8 cellular contexts compared by ENCODE assay signal in the genomic region with DNA sequence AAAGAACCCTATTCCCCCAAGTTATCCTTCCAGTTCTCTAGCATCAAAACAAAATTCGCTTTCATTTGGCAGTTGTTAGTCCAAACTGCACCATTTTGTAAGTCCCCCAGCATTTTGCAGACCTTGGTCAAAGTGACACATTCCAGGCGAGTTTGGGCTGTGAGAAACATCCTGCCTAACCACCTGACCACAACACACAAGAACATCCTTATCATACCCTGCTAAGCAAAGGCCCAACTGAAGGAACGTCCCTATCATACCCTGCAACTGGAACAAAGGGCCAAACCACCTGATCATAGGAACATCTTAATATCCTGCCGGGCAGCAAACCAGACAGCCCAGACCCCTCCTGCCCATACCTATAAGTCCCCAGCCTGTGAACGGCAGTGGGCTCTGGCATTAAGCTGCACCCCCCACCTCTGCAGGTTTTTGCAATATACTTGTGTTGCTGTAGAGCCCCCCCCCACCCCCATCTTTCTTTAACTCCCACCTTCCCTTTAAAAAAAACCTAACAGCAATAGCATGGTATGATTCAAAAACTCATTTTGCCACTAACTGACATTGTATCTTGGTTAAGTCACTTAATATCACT. TPM values are rescaled to one million over a fixed set of nuclear protein-coding genes. Genes with fewer than 3 reads are reported as not detected.
DNase-seq lines count a peak whose midpoint lies in the region; ATAC-seq lines count a peak whose summit lies in the region.

No MANE protein-coding gene starts in this region.

- peak overlapping the region in 7 of 8 donors; percentile 10 to 99 (median 85) for H3K27ac Mint-ChIP-seq in CD8-positive, alpha-beta memory T cell

- no peak overlapping the region for H3K27ac ChIP-seq in CD8-positive, alpha-beta memory T cell (ENCODE audit: low read depth, low read length)
- H3K27ac ChIP-seq in mesodermal cell (ENCODE audit: low read depth, low read length, severe bottlenecking) = peak overlapping the region; percentile 67

- peaks cover 7 to 34% (median 7%) of the 10 kb centered on the region in 3 donors for H3K36me3 Mint-ChIP-seq in CD8-positive, alpha-beta memory T cell

- peak overlapping the region; percentile 81 to 96 (median 89) for H3K4me3 Mint-ChIP-seq in CD8-positive, alpha-beta memory T cell

- no peak for ATAC-seq in GM18861 (IDR thresholded peaks at IDR 0.05; ENCODE audit: unreplicated experiment)
- no peak for ATAC-seq in HG02798 (IDR thresholded peaks at IDR 0.05; ENCODE audit: poor library complexity, unreplicated experiment)
- ATAC-seq in GM19324 (IDR thresholded peaks at IDR 0.05; ENCODE audit: low FRiP score, unreplicated experiment) = no peak

- POLR2A ChIA-PET in CD8-positive, alpha-beta memory T cell (lab: Charles Lee) = no interaction called here

- H3K27me3 ChIP-seq in CD8-positive, alpha-beta memory T cell (ENCODE audit: insufficient read depth, low read length, poor library complexity, severe bottlenecking) = no peaks in the 10 kb centered on the region

- peaks cover 28% of the 10 kb centered on the region for H3K4me1 ChIP-seq in CD8-positive, alpha-beta memory T cell (ENCODE audit: insufficient read depth, low read length)
- peaks cover 19% of the 10 kb centered on the region for H3K4me1 ChIP-seq in mesodermal cell (ENCODE audit: control insufficient read depth, insufficient read depth, low read length, poor library complexity, severe bottlenecking)

- no peaks in the 10 kb centered on the region for H3K36me3 ChIP-seq in CD8-positive, alpha-beta memory T cell (ENCODE audit: insufficient read depth, low read length)
- peaks cover 31% of the 10 kb centered on the region for H3K36me3 ChIP-seq in mesodermal cell (ENCODE audit: control insufficient read depth, insufficient read depth, low read length)

- 21 to 22% methylated on average over 4 of the region's 5 CpGs for WGBS in mesodermal cell (ENCODE audit: insufficient coverage in 2 of 2), 2 experiments

- CTCF ChIA-PET in CD8-positive, alpha-beta memory T cell (lab: Charles Lee) = interaction anchor here (2.6 kb wide), 1 partner anchor 71 kb away, joined by 16 read pairs; the partner anchor contains the start of gene DHRS7

- DNase-seq in CD8-positive, alpha-beta memory T cell = peak in 1 of 5 donors; percentile 5
- DNase-seq in KBM-7 (peak; percentile 8), astrocyte of the hippocampus (ENCODE audit: low read depth, low spot score) (peak; percentile 58), pons (ENCODE audit: low spot score) (no peak)

- no peaks in the 10 kb centered on the region for H3K9me3 Mint-ChIP-seq in CD8-positive, alpha-beta memory T cell

- peaks cover 46 to 68% (median 59%) of the 10 kb centered on the region in 3 donors for H3K4me1 Mint-ChIP-seq in CD8-positive, alpha-beta memory T cell

- no peak overlapping the region for H3K4me3 ChIP-seq in CD8-positive, alpha-beta memory T cell (ENCODE audit: low read length)
- H3K4me3 ChIP-seq in mesodermal cell (ENCODE audit: extremely low read depth, insufficient read depth, low read length, poor library complexity, severe bottlenecking) = peak overlapping the region; percentile 73

- H3K9me3 ChIP-seq in CD8-positive, alpha-beta memory T cell (ENCODE audit: low read length) = no peaks in the 10 kb centered on the region
- H3K9me3 ChIP-seq in mesodermal cell (ENCODE audit: control insufficient read depth, low read length) = no peaks in the 10 kb centered on the region

- no peaks in the 10 kb centered on the region for H3K27me3 Mint-ChIP-seq in CD8-positive, alpha-beta memory T cell

- in situ Hi-C loops in KBM-7 (cut with MboI; ENCODE audit: low pct_unique_long_range_greater_than_20kb, low sequenced_read_pairs) = no loop called here

RNA-seq across cellular contexts. Expression of gene PCNX4, which starts 2.7 kb away (rescaled TPM):
- 10 to 100 TPM; 38.8 to 43.5 TPM for total RNA-seq in CD8-positive, alpha-beta memory T cell
- polyA plus RNA-seq in CD8-positive, alpha-beta memory T cell = 21.4 TPM
- 51.6 TPM for polyA plus RNA-seq in mesodermal cell (2013, experiment 1 of 2)
- polyA plus RNA-seq in mesodermal cell (2013, experiment 2 of 2) = 51.9 TPM
